In the genomic region with DNA sequence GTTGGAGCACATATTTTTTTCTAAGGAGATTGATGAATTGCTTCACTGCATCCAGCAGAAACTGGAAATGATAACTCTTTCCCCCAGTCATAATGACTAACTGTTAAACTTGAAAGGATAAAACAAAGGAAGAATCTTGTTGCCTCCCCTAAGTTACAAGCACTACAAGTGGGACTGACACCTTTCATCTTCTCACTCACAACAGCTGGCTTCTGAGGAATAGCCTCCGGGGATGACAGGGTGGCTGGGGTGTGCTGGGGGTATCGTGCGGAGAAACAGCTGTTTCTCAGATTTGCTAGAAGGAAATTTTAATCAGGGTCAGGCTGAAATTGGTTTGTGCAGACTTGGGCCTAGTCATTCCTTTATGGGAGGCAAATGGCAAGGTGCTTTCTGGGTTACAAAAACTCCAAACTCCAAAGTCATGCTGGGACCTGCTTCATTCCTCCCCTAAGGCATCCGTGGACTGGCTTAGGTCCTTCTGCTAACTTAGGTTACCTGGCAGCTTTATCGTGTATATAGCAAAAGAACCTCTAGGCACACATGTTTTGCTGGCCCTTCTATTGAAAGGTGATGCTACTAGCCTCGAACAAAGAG, we compare ENCODE assay signal across 14 cellular contexts.
DNase-seq lines count a peak whose midpoint lies in the region; ATAC-seq and TF ChIP-seq lines count a peak whose summit lies in the region.
"Had no signal": no experiment of that assay in that cellular context is flagged by ENCODE, and none has a peak within 500 bp of the region (broad histone marks: within the 10 kb centered on the region; RNA-seq: fewer than 3 reads in every experiment).

No MANE protein-coding gene starts in this region.

- H2AFZ ChIP-seq in neural progenitor cell (replicated peaks), result peak overlapping the region; percentile 5
- H2AFZ ChIP-seq: GM23248 had no signal

- H3K36me3 ChIP-seq in neural progenitor cell, result no peaks in the 10 kb centered on the region
- H3K36me3 ChIP-seq: BE2C had no signal

- ATAC-seq in GM18858 (IDR thresholded peaks at IDR 0.05; ENCODE audit: unreplicated experiment), result no peak

- H3K4me3 Mint-ChIP-seq in neural progenitor cell, result no peak overlapping the region
- H3K4me3 Mint-ChIP-seq: CD4-positive, alpha-beta memory T cell had no signal

- H3K27ac ChIP-seq in epithelial cell of prostate (no peak overlapping the region), neural progenitor cell (no peak overlapping the region)
- H3K27ac ChIP-seq: C4-2B, GM23248 had no signal

- H3K4me1 ChIP-seq in neural progenitor cell, result no peaks in the 10 kb centered on the region
- H3K4me1 ChIP-seq: BE2C had no signal

- no peaks in the 10 kb centered on the region for H3K9me3 ChIP-seq in neural progenitor cell (ENCODE audit: low read depth)
- H3K9me3 ChIP-seq: BE2C had no signal

- H3F3A ChIP-seq in neural progenitor cell (ENCODE audit: low read depth), result no peaks in the 10 kb centered on the region

- no peak overlapping the region for H3K27ac Mint-ChIP-seq in neural progenitor cell
- H3K27ac Mint-ChIP-seq: CD4-positive, alpha-beta memory T cell had no signal

- no peaks in the 10 kb centered on the region for H3K27me3 ChIP-seq in neural progenitor cell

- peak; percentile 28 for DNase-seq in ELF-1 (ENCODE audit: low read depth, low spot score)
- DNase-seq in RPMI7951 (ENCODE audit: low read depth), result peak; percentile 20
- peak; percentile 10 for DNase-seq in epithelial cell of prostate (ENCODE audit: low read depth, low spot score)
- DNase-seq in neural progenitor cell (ENCODE audit: low spot score), result no peak
- DNase-seq in NCI-H2107 treated with DMSO at 0.1 percent for 48 hours (lab: John Stamatoyannopoulos, UW; ENCODE audit: unreplicated experiment), result no peak
- no peak for DNase-seq in NCI-H2081 treated with DMSO at 0.1 percent for 48 hours (lab: John Stamatoyannopoulos, UW)
- DNase-seq: BE2C; CD4-positive, alpha-beta memory T cell; DND-41; GF-D8; GM23248; H7 had no signal

- H3K9ac ChIP-seq in neural progenitor cell, result no peak overlapping the region
- H3K9ac ChIP-seq: GM23248 had no signal

- no peaks in the 10 kb centered on the region for H3K79me2 ChIP-seq in neural progenitor cell (ENCODE audit: low read depth)

- H3K9me3 Mint-ChIP-seq in neural progenitor cell, result no peaks in the 10 kb centered on the region

- H3K36me3 Mint-ChIP-seq in neural progenitor cell, result no peaks in the 10 kb centered on the region
- H3K36me3 Mint-ChIP-seq: CD4-positive, alpha-beta memory T cell had no signal

- peaks cover 3% of the 10 kb centered on the region for H3K27me3 Mint-ChIP-seq in neural progenitor cell (ENCODE audit: insufficient read depth, low read depth)
- H3K27me3 Mint-ChIP-seq: CD4-positive, alpha-beta memory T cell had no signal

- H4K20me1 ChIP-seq in neural progenitor cell (ENCODE audit: low read depth), result no peaks in the 10 kb centered on the region

- H3K4me1 Mint-ChIP-seq in neural progenitor cell, result no peaks in the 10 kb centered on the region
- H3K4me1 Mint-ChIP-seq: CD4-positive, alpha-beta memory T cell had no signal

- no peak overlapping the region for H3K4me2 ChIP-seq in neural progenitor cell

- H3K4me3 ChIP-seq in neural progenitor cell, result no peak overlapping the region
- H3K4me3 ChIP-seq: GM23248 had no signal

- no peak for TF ChIP-seq CTCF in neural progenitor cell (IDR thresholded peaks at IDR 0.05)

Comparison
In these comparisons a context has a peak if more than half of its experiments do, and no peak if none do; other contexts are left out.
1. DNase-seq: peak in ELF-1 (single experiment), RPMI7951 (single experiment) and epithelial cell of prostate (single experiment); none in neural progenitor cell (single experiment), NCI-H2107 treated with DMSO at 0.1 percent for 48 hours (single experiment) and NCI-H2081 treated with DMSO at 0.1 percent for 48 hours (single experiment).